9 cellular contexts compared by ENCODE assay signal in the genomic region with DNA sequence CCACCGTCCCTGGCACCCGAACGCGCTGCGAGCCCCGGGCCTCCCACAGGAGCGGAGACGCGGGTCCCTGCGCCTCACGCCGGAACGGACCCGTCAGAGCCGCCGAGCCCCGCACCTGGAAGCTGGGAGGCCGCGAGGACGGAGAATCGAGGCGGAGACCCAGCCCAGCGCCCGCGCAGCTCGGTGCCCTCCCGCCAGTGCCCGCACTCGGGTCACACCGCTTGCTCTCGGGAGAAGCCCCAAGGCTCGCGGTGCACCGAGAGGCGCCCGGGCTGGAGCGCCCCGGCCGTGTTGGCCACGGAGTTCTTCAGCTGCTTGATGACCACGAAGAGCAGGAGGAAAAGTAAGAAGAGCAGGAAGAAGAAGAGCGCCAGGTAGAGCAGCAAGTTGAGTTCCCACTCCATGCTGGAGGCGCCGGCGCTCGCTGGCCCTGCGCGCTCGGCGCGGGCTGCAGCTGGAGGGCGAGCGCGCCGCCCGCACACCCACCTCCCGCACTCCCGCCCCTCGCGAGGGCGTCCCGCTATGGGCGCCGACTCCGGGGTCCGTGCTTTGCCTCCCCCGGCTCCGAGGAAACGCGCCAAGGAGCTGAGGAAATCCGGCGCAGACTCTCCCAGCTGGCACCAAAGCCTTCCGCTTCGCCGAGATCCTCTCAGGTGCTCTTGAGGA. TPM values are rescaled to one million over a fixed set of nuclear protein-coding genes. Genes with fewer than 3 reads are reported as not detected.
DNase-seq lines count a peak whose midpoint lies in the region; ATAC-seq and TF ChIP-seq lines count a peak whose summit lies in the region.
"Had no signal": no experiment of that assay in that cellular context is flagged by ENCODE, and none has a peak within 500 bp of the region (broad histone marks: within the 10 kb centered on the region; RNA-seq: fewer than 3 reads in every experiment).

SMIM43 (minus strand) TSS at position 463 of the 666 bp plus-strand sequence; CDS start at position 404, 59 bp downstream.

- no peak for TF ChIP-seq CTCF in thoracic aorta (IDR thresholded peaks at IDR 0.05)

- H3K27ac Mint-ChIP-seq in activated CD8-positive, alpha-beta memory T cell treated with anti-CD3 and anti-CD28 coated beads, Interleukin-2, amount 10 ng/mL, durations not matched to agents 7 days and 5 days: no peak within 1 kb of the TSS

- peak within 1 kb of the TSS; percentile 59 for H3K4me3 Mint-ChIP-seq in activated CD8-positive, alpha-beta memory T cell treated with anti-CD3 and anti-CD28 coated beads, Interleukin-2, amount 10 ng/mL, durations not matched to agents 7 days and 5 days

- CTCF ChIA-PET in activated CD8-positive, alpha-beta memory T cell treated with anti-CD3 and anti-CD28 coated beads, Interleukin-2, amount 10 ng/mL, durations not matched to agents 7 days and 5 days (lab: Charles Lee): interaction anchor here (0.5 to 1.1 kb wide), 3 partner anchors 37 to 238 kb away, joined by 3 to 4 read pairs (median 3); partner anchors contain the start of gene EXOSC9

- H3K4me1 Mint-ChIP-seq in activated CD8-positive, alpha-beta memory T cell treated with anti-CD3 and anti-CD28 coated beads, Interleukin-2, amount 10 ng/mL, durations not matched to agents 7 days and 5 days: peaks cover 8% of the 10 kb centered on the region

- no peak within 1 kb of the TSS for H3K27ac ChIP-seq in iPS-20b (ENCODE audit: low read length)
- no peak within 1 kb of the TSS for H3K27ac ChIP-seq in thoracic aorta

- H3K27me3 ChIP-seq in adipocyte (replicated peaks; ENCODE audit: control insufficient read depth, insufficient read depth, low read length) (peaks cover 7% of the 10 kb centered on the region), iPS-20b (ENCODE audit: insufficient read depth, low read length) (peaks cover 92% of the 10 kb centered on the region), thoracic aorta (replicated peaks; ENCODE audit: insufficient read depth) (no peaks in the 10 kb centered on the region)

- no peaks in the 10 kb centered on the region for H3K9me3 Mint-ChIP-seq in activated CD8-positive, alpha-beta memory T cell treated with anti-CD3 and anti-CD28 coated beads, Interleukin-2, amount 10 ng/mL, durations not matched to agents 7 days and 5 days (ENCODE audit: low read depth)

- H3K36me3 ChIP-seq in adipocyte (ENCODE audit: control insufficient read depth, insufficient read depth, low read length, severe bottlenecking) (no peaks in the 10 kb centered on the region), iPS-20b (ENCODE audit: insufficient read depth, low read depth, low read length) (no peaks in the 10 kb centered on the region), thoracic aorta (no peaks in the 10 kb centered on the region)

- DNase-seq in activated CD8-positive, alpha-beta memory T cell treated with anti-CD3 and anti-CD28 coated beads, Interleukin-2, amount 10 ng/mL, durations not matched to agents 7 days and 5 days: no peak
- no peak for DNase-seq in activated CD8-positive, alpha-beta memory T cell treated with anti-CD3 and anti-CD28 coated beads, Interleukin-2, amount 50 U/mL, for 4 hours
- DNase-seq in adipocyte (ENCODE audit: low read depth): peak; percentile 48
- no peak for DNase-seq in thoracic aorta (ENCODE audit: low spot score)
- no peak for DNase-seq in MV-4-11 (lab: John Stamatoyannopoulos, UW)

- no peaks in the 10 kb centered on the region for H3K36me3 Mint-ChIP-seq in activated CD8-positive, alpha-beta memory T cell treated with anti-CD3 and anti-CD28 coated beads, Interleukin-2, amount 10 ng/mL, durations not matched to agents 7 days and 5 days

- H3K9ac ChIP-seq in adipocyte (ENCODE audit: low read length): peak within 1 kb of the TSS; percentile 37
- H3K9ac ChIP-seq in iPS-20b (ENCODE audit: low read depth, low read length): peak within 1 kb of the TSS; percentile 1; the same call in 1 of the 2 replicates

- H3K9me3 ChIP-seq in adipocyte (ENCODE audit: control insufficient read depth, low read length) (no peaks in the 10 kb centered on the region), iPS-20b (ENCODE audit: insufficient read depth, low read depth, low read length) (no peaks in the 10 kb centered on the region), thoracic aorta (no peaks in the 10 kb centered on the region)

- H3K4me3 ChIP-seq in adipocyte (ENCODE audit: low read length) (peak within 1 kb of the TSS; percentile 80), iPS-20b (ENCODE audit: low read length) (peak within 1 kb of the TSS; percentile 66), thoracic aorta (peak within 1 kb of the TSS; percentile 62)

- ATAC-seq in activated CD8-positive, alpha-beta memory T cell treated with anti-CD3 and anti-CD28 coated beads, Interleukin-2, amount 10 ng/mL, durations not matched to agents 7 days and 5 days: peak; percentile 51
- ATAC-seq in thoracic aorta (ENCODE audit: insufficient number of reproducible peaks, low FRiP score, low read depth) (no peak), GM19397 (IDR thresholded peaks at IDR 0.05; ENCODE audit: unreplicated experiment) (no peak), GM18511 (IDR thresholded peaks at IDR 0.05; ENCODE audit: unreplicated experiment) (no peak)

- H3K4me1 ChIP-seq in adipocyte (ENCODE audit: control insufficient read depth, insufficient read depth, low read length): no peaks in the 10 kb centered on the region
- no peaks in the 10 kb centered on the region; the same call in 1 of the 2 replicates for H3K4me1 ChIP-seq in iPS-20b (ENCODE audit: insufficient read depth, low read length)
- peaks cover 5 to 11% of the 10 kb centered on the region in 2 donors for H3K4me1 ChIP-seq in thoracic aorta (ENCODE audit: control insufficient read depth in 1 of 2, low read depth in 2 of 2)

- peaks cover 77% of the 10 kb centered on the region for H3K27me3 Mint-ChIP-seq in activated CD8-positive, alpha-beta memory T cell treated with anti-CD3 and anti-CD28 coated beads, Interleukin-2, amount 10 ng/mL, durations not matched to agents 7 days and 5 days

RNA-seq across cellular contexts. Expression of gene SMIM43, which starts in this region (rescaled TPM):
- total RNA-seq in activated CD8-positive, alpha-beta memory T cell treated with anti-CD3 and anti-CD28 coated beads, Interleukin-2, amount 10 ng/mL, durations not matched to agents 7 days and 5 days: under 1 TPM in 1 of 2 experiments, not detected in 1; 0.18 TPM
- not detected for total RNA-seq in thoracic aorta
- total RNA-seq: T-helper 2 cell treated with Interferon-gamma antibody and Interleukin-4, amounts not matched to agents 100 ng/mL and 5 ng/mL, for 36 hours had no signal

Comparison
In these comparisons a context has a peak if more than half of its experiments do, and no peak if none do; other contexts are left out.
1. Peak in ATAC-seq in activated CD8-positive, alpha-beta memory T cell treated with anti-CD3 and anti-CD28 coated beads, Interleukin-2, amount 10 ng/mL, durations not matched to agents 7 days and 5 days; RNA of the gene not detected or under 1 TPM.